In the genomic region with DNA sequence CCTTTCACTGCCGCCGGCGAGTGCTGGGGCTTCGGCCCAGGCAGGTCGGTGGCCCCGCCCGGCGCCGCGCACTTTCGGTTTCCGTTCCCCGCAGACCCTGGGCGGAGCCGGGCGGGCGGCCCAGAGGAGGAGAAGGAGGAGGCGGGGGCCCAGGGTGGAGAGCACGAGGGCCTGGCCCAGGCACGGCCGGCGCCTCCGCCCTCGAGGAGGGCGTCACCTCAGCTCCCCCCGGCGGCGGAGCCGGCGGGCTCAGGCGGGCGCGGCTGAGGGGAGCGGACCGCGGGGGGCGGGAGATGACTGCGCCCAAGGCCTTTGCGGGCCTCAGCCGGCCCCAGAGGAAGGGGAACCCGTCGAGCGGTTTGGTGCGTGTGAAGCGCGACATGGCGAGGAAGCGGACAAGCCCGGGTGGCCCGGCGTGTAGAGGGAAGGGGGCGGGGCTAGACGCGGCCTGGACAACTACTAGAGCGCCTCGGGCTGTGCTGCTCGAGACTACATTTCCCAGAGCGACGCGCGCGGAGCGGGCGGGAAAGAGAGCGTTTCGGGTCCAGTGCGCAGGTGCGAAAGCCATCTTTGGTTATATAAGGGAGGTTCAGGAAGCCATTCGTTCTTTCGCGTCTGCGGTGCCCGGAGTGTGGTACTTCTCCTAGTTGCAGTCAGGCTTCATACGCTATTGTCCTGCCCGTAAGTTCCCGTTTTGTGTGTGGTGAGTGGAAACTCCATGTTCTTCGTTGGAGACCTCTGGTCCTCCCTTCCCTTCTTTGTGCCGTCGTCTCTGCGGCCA, we compare ENCODE assay signal across 8 cellular contexts. TPM values are rescaled to one million over a fixed set of nuclear protein-coding genes. Genes with fewer than 3 reads are reported as not detected.
DNase-seq lines count a peak whose midpoint lies in the region; ATAC-seq and TF ChIP-seq lines count a peak whose summit lies in the region.

Gene ZNFX1, minus strand, starts transcription at position 22 of the 781 bp plus-strand sequence. CDS start 2,218 bp downstream, outside the sequence.

- peak within 1 kb of the TSS; percentile 99 to 100 for H3K27ac Mint-ChIP-seq in activated naive CD4-positive, alpha-beta T cell treated with anti-CD3 and anti-CD28 coated beads, Interleukin-2, amount 50 U/mL, for 72 hours

- H3K27ac ChIP-seq in testis, result peak within 1 kb of the TSS; percentile 96 to 97

- no peaks in the 10 kb centered on the region for H3K27me3 ChIP-seq in testis

- H3K36me3 Mint-ChIP-seq in activated naive CD4-positive, alpha-beta T cell treated with anti-CD3 and anti-CD28 coated beads, Interleukin-2, amount 50 U/mL, for 72 hours, result peaks cover 69 to 83% of the 10 kb centered on the region in 2 donors

- intact Hi-C loops in testis (cut with DNase I; ENCODE audit: low total_unique reads), result no loop called here

- H3K4me3 ChIP-seq in GM08714 (ENCODE audit: low read length), result peak within 1 kb of the TSS; percentile 89
- H3K4me3 ChIP-seq in testis, result peak within 1 kb of the TSS; percentile 86 to 95

- peak; percentile 81 for ATAC-seq in HG02610 (IDR thresholded peaks at IDR 0.05; ENCODE audit: unreplicated experiment)
- ATAC-seq in activated naive CD4-positive, alpha-beta T cell treated with anti-CD3 and anti-CD28 coated beads, Interleukin-2, amount 50 U/mL, for 72 hours, result peak; percentile 73 to 81
- peak; percentile 94 for ATAC-seq in omental fat pad (ENCODE audit: low FRiP score)

- no peaks in the 10 kb centered on the region for H3K36me3 ChIP-seq in testis (ENCODE audit: low read depth, missing control alignments)

- peak; percentile 91 for TF ChIP-seq POLR2A in testis (IDR thresholded peaks at IDR 0.05)

- H3K4me1 ChIP-seq in testis, result peaks cover 29% of the 10 kb centered on the region

- peaks cover 0 to 9% of the 10 kb centered on the region in 2 donors for H3K9me3 Mint-ChIP-seq in activated naive CD4-positive, alpha-beta T cell treated with anti-CD3 and anti-CD28 coated beads, Interleukin-2, amount 50 U/mL, for 72 hours

- WGBS in testis, 2 donors, result 0 to 1% methylated on average over 7 to 64 of the region's 80 CpGs

- no peaks in the 10 kb centered on the region for H3K9me3 ChIP-seq in testis

- DNase-seq in NCI-H1092 treated with DMSO at 0.1 percent for 48 hours (lab: John Stamatoyannopoulos, UW), result peak; percentile 98
- DNase-seq in SKM-1 (lab: John Stamatoyannopoulos, UW; ENCODE audit: unreplicated experiment), result peak; percentile 95
- DNase-seq in activated naive CD4-positive, alpha-beta T cell treated with anti-CD3 and anti-CD28 coated beads, Interleukin-2, amount 50 U/mL, for 72 hours (ENCODE audit: low spot score in 2 of 2), result peak; percentile 97 to 99
- DNase-seq in glomerular endothelial cell (ENCODE audit: extremely low read depth, low read depth, low spot score), result peak; percentile 87
- DNase-seq in omental fat pad (ENCODE audit: low spot score), result peak; percentile 95
- DNase-seq in testis, result peak; percentile 100

- TF ChIP-seq CTCF in omental fat pad (IDR thresholded peaks at IDR 0.05), result no peak
- TF ChIP-seq CTCF in testis (IDR thresholded peaks at IDR 0.05), result peak in 1 of 3 experiments; percentile 28

RNA-seq across cellular contexts. Expression of gene ZNFX1, which starts in this region (rescaled TPM):
- total RNA-seq in activated naive CD4-positive, alpha-beta T cell treated with anti-CD3 and anti-CD28 coated beads, Interleukin-2, amount 50 U/mL, for 72 hours, result 10 to 100 TPM; 31.2 to 36.6 TPM
- total RNA-seq in glomerular endothelial cell (54.1 and 60.0 TPM in 2 replicates), omental fat pad (100 to 1,000 TPM in 1 of 4 donors, 10 to 100 TPM in 3; 40.5 to 106 (median 54.8) TPM), testis (10 to 100 TPM; 31.6 to 37.2 TPM)
- polyA plus RNA-seq in testis (ENCODE audit: insufficient read depth, low read depth, low replicate concordance), result 39.9 TPM

Comparison
In these comparisons a context has a peak if more than half of its experiments do, and no peak if none do; other contexts are left out.
1. Peak in every context shown above with its lines: DNase-seq, ATAC-seq, H3K4me3 ChIP-seq and H3K27ac ChIP-seq.